Comparison of ENCODE assay signal across 20 cellular contexts in genomic region chr14:34361504-34362011, GRCh38.
DNase-seq lines count a peak whose midpoint lies in the region; ATAC-seq and TF ChIP-seq lines count a peak whose summit lies in the region.
"Had no signal": no experiment of that assay in that cellular context is flagged by ENCODE, and none has a peak within 500 bp of the region (broad histone marks: within the 10 kb centered on the region; RNA-seq: fewer than 3 reads in every experiment).

No MANE protein-coding gene starts in this region.

- intact Hi-C loops in left ventricle myocardium inferior (cut with micrococcal nuclease): no loop called here
- intact Hi-C loops in stomach (cut with DNase I; ENCODE audit: low total_unique reads): loop anchor here (10.0 kb wide), 1 partner anchor 143 kb away; no protein-coding TSS in a partner anchor

- H3K36me3 Mint-ChIP-seq in GM23338 (ENCODE audit: low read depth): no peaks in the 10 kb centered on the region
- H3K36me3 Mint-ChIP-seq: naive B cell had no signal

- no peaks in the 10 kb centered on the region for H3F3A ChIP-seq in GM23338 (replicated peaks; ENCODE audit: low read depth)

- TF ChIP-seq EP300 in stomach (IDR thresholded peaks at IDR 0.05): no peak

- H3K27me3 ChIP-seq in GM23338 (ENCODE audit: insufficient read depth) (no peaks in the 10 kb centered on the region), left ventricle myocardium inferior (ENCODE audit: low read depth) (no peaks in the 10 kb centered on the region), stomach (no peaks in the 10 kb centered on the region), HAP-1 (ENCODE audit: low read depth) (no peaks in the 10 kb centered on the region)
- H3K27me3 ChIP-seq: brain microvascular endothelial cell, thyroid gland had no signal

- no peaks in the 10 kb centered on the region for H3K4me1 ChIP-seq in GM23338 (ENCODE audit: insufficient read depth)
- H3K4me1 ChIP-seq in left ventricle myocardium inferior: peaks cover 3% of the 10 kb centered on the region
- peaks cover 0 to 16% (median 3%) of the 10 kb centered on the region in 4 donors for H3K4me1 ChIP-seq in stomach
- peaks cover 11% of the 10 kb centered on the region for H3K4me1 ChIP-seq in HAP-1

- TF ChIP-seq POLR2A in stomach (IDR thresholded peaks at IDR 0.05): no peak

- H3K9me3 Mint-ChIP-seq in GM23338: no peaks in the 10 kb centered on the region
- H3K9me3 Mint-ChIP-seq: naive B cell had no signal

- H3K9me2 ChIP-seq in GM23338 (ENCODE audit: insufficient read depth): no peaks in the 10 kb centered on the region

- no peaks in the 10 kb centered on the region for H3K36me3 ChIP-seq in GM23338 (ENCODE audit: insufficient read depth)
- H3K36me3 ChIP-seq in left ventricle myocardium inferior: no peaks in the 10 kb centered on the region
- no peaks in the 10 kb centered on the region for H3K36me3 ChIP-seq in stomach
- H3K36me3 ChIP-seq in HAP-1 (replicated peaks): no peaks in the 10 kb centered on the region
- H3K36me3 ChIP-seq: brain microvascular endothelial cell, thyroid gland had no signal

- peaks cover 8% of the 10 kb centered on the region for H3K27me3 Mint-ChIP-seq in GM23338 (ENCODE audit: insufficient read depth, low read depth, poor library complexity)

- no peak overlapping the region for H3K27ac ChIP-seq in GM23338 (ENCODE audit: low read depth)
- H3K27ac ChIP-seq in left ventricle myocardium inferior (replicated peaks): peak overlapping the region; percentile 67
- peak overlapping the region in 2 of 5 donors; percentile 22 to 24 for H3K27ac ChIP-seq in stomach
- H3K27ac ChIP-seq: brain microvascular endothelial cell had no signal

- no peaks in the 10 kb centered on the region for H3K9me3 ChIP-seq in left ventricle myocardium inferior (replicated peaks)
- no peaks in the 10 kb centered on the region for H3K9me3 ChIP-seq in stomach
- no peaks in the 10 kb centered on the region for H3K9me3 ChIP-seq in HAP-1
- H3K9me3 ChIP-seq: thyroid gland had no signal

- ATAC-seq in GM23338 (no peak), GM18870 (IDR thresholded peaks at IDR 0.05; ENCODE audit: unreplicated experiment) (no peak)
- ATAC-seq: activated CD4-positive, CD25-positive, alpha-beta regulatory T cell treated with anti-CD3 and anti-CD28 coated beads, Interleukin-2, amount 50 U/mL, for 24 hours had no signal

- H3K27ac Mint-ChIP-seq in GM23338: no peak overlapping the region
- H3K27ac Mint-ChIP-seq: naive B cell had no signal

- H3K4me3 ChIP-seq in GM23338: no peak overlapping the region
- no peak overlapping the region for H3K4me3 ChIP-seq in choroid plexus epithelial cell (ENCODE audit: low read depth, low read length)
- no peak overlapping the region for H3K4me3 ChIP-seq in left ventricle myocardium inferior
- no peak overlapping the region for H3K4me3 ChIP-seq in stomach
- H3K4me3 ChIP-seq in HAP-1: no peak overlapping the region
- H3K4me3 ChIP-seq: thyroid gland had no signal

- no peak overlapping the region for H3K4me2 ChIP-seq in GM23338

- H3K4me1 Mint-ChIP-seq in GM23338: no peaks in the 10 kb centered on the region
- H3K4me1 Mint-ChIP-seq: naive B cell had no signal

- H3K79me2 ChIP-seq in GM23338 (replicated peaks; ENCODE audit: insufficient read depth): no peaks in the 10 kb centered on the region

- no peak overlapping the region for H3K4me3 Mint-ChIP-seq in GM23338

- DNase-seq in GM23338 (ENCODE audit: low spot score) (no peak), choroid plexus epithelial cell (ENCODE audit: low read depth) (peak; percentile 20), left ventricle myocardium inferior (no peak), renal cortical epithelial cell (ENCODE audit: low read depth) (peak; percentile 18), stomach (no peak), HAP-1 (ENCODE audit: low spot score in 2 of 2) (no peak), NCI-H1436 treated with DMSO at 0.1 percent for 48 hours (lab: John Stamatoyannopoulos, UW) (no peak)
- DNase-seq: activated CD8-positive, alpha-beta memory T cell treated with anti-CD3 and anti-CD28 coated beads, Interleukin-2, amount 50 U/mL, for 48 hours; activated naive CD4-positive, alpha-beta T cell treated with Interleukin-2 at 50 U/mL for 16 hours; brain microvascular endothelial cell; COR-L47; glutamatergic neuron; islet precursor cell; naive B cell; NCI-H2029 treated with DMSO at 0.1 percent for 48 hours; NCI-H526; RPMI8226 had no signal

- 67 to 85% (median 71%) methylated on average over 2 of the region's 2 CpGs for whole genome bisulfite sequencing in stomach, 5 donors

- peak overlapping the region; percentile 72 for H2AFZ ChIP-seq in GM23338

- TF ChIP-seq CTCF in GM23338 (conservative IDR thresholded peaks at IDR 0.05; ENCODE audit: low read depth in 2 of 2): no peak
- TF ChIP-seq CTCF in choroid plexus epithelial cell (conservative IDR thresholded peaks at IDR 0.05; ENCODE audit: low read depth, low read length): no peak
- TF ChIP-seq CTCF in left ventricle myocardium inferior (IDR thresholded peaks at IDR 0.05; ENCODE audit: borderline replicate concordance): no peak
- TF ChIP-seq CTCF in stomach (IDR thresholded peaks at IDR 0.05): no peak

- no peaks in the 10 kb centered on the region for H4K20me1 ChIP-seq in GM23338 (replicated peaks; ENCODE audit: insufficient read depth)

- in situ Hi-C loops in HAP-1 (cut with MboI; ENCODE audit: low sequenced_read_pairs): no loop called here

TF ChIP-seq in GM23338, 12 proteins besides CTCF, POLR2A, EP300 and RAD21:
- TF ChIP-seq ZNF114 (CRISPR knock-in tag; IDR thresholded peaks at IDR 0.05): no peak

Comparison
In these comparisons a context has a peak if more than half of its experiments do, and no peak if none do; other contexts are left out.
1. DNase-seq: peak in choroid plexus epithelial cell (single experiment) and renal cortical epithelial cell (single experiment); none in GM23338 (single experiment), left ventricle myocardium inferior (single experiment), stomach (single experiment), HAP-1 (0 of 2) and NCI-H1436 treated with DMSO at 0.1 percent for 48 hours (single experiment).